Comparison of ENCODE assay signal across 19 cellular contexts in genomic region chr15:69080958-69081248, GRCh38.
DNase-seq lines count a peak whose midpoint lies in the region; ATAC-seq and TF ChIP-seq lines count a peak whose summit lies in the region.
"Had no signal": no experiment of that assay in that cellular context is flagged by ENCODE, and none has a peak within 500 bp of the region (broad histone marks: within the 10 kb centered on the region; RNA-seq: fewer than 3 reads in every experiment).

No MANE protein-coding gene starts in this region.

- 30 to 32% methylated on average over 2 of the region's 2 CpGs for WGBS in aorta, 2 donors

- TF ChIP-seq CTCF in Caco-2 (IDR thresholded peaks at IDR 0.05; ENCODE audit: insufficient read depth in 1 of 2, low read depth in 1 of 2, low read length in 1 of 2, severe bottlenecking in 1 of 2, unreplicated experiment in 1 of 2) (no peak), left lung (IDR thresholded peaks at IDR 0.05) (no peak), gastrocnemius medialis (IDR thresholded peaks at IDR 0.05 in 4 of 5, conservative IDR thresholded peaks at IDR 0.05 in 1 of 5) (no peak)

- intact Hi-C loops in Caco-2 (cut with micrococcal nuclease; ENCODE audit: unreplicated experiment) = no loop called here
- intact Hi-C loops in left lung (cut with DNase I) = no loop called here
- intact Hi-C loops in gastrocnemius medialis (cut with DNase I; ENCODE audit: low total_unique reads) = loop anchor here (5.0 kb wide), 1 partner anchor 81 kb away; the partner anchor contains the start of gene GLCE
- intact Hi-C loops in aorta (cut with DNase I) = loop anchor here in 1 of 2 donors (5.0 kb wide), 1 partner anchor 44 kb away; no protein-coding TSS in a partner anchor

- peak overlapping the region; percentile 57 to 73 for H3K27ac ChIP-seq in left lung
- H3K27ac ChIP-seq in gastrocnemius medialis = peak overlapping the region; percentile 63 to 74 (median 69)
- H3K27ac ChIP-seq in aorta (ENCODE audit: low read depth in 1 of 2, low read length in 2 of 2) = no peak overlapping the region

- no peaks in the 10 kb centered on the region for H3K36me3 Mint-ChIP-seq in Caco-2 (ENCODE audit: insufficient read depth, unreplicated experiment)
- no peaks in the 10 kb centered on the region for H3K36me3 Mint-ChIP-seq in T-helper 17 cell (ENCODE audit: low read depth)
- no peaks in the 10 kb centered on the region for H3K36me3 Mint-ChIP-seq in stimulated activated effector memory CD8-positive, alpha-beta T cell treated with anti-CD3 and anti-CD28 coated beads, Interleukin-12 subunit alpha, Interleukin-12 subunit beta, amount 100 ng/mL, for 72 hours
- H3K36me3 Mint-ChIP-seq: activated naive CD8-positive, alpha-beta T cell; naive B cell had no signal

- H3K36me3 ChIP-seq in Caco-2 (ENCODE audit: control insufficient read depth, insufficient read depth, low read length) (no peaks in the 10 kb centered on the region), left lung (no peaks in the 10 kb centered on the region), gastrocnemius medialis (no peaks in the 10 kb centered on the region), aorta (ENCODE audit: control insufficient read depth in 1 of 2, insufficient read depth in 2 of 2, low read length in 1 of 2) (no peaks in the 10 kb centered on the region)
- H3K36me3 ChIP-seq: vagina had no signal

- CTCF ChIA-PET in Caco-2 (lab: Charles Lee) = no interaction called here

- H3K27me3 Mint-ChIP-seq in Caco-2 (ENCODE audit: insufficient read depth, unreplicated experiment) = peaks cover 9% of the 10 kb centered on the region
- peaks cover 17% of the 10 kb centered on the region for H3K27me3 Mint-ChIP-seq in T-helper 17 cell

- no peak overlapping the region for H3K4me3 Mint-ChIP-seq in Caco-2 (ENCODE audit: unreplicated experiment)
- H3K4me3 Mint-ChIP-seq in T-helper 17 cell = no peak overlapping the region
- no peak overlapping the region for H3K4me3 Mint-ChIP-seq in stimulated activated effector memory CD8-positive, alpha-beta T cell treated with anti-CD3 and anti-CD28 coated beads, Interleukin-12 subunit alpha, Interleukin-12 subunit beta, amount 100 ng/mL, for 72 hours
- H3K4me3 Mint-ChIP-seq: activated CD8-positive, alpha-beta T cell treated with anti-CD3 and anti-CD28 coated beads for 36 hours; activated naive CD8-positive, alpha-beta T cell; activated T-cell treated with anti-CD3 and anti-CD28 coated beads, Interleukin-2, amount 50 U/mL, for 4 hours; dendritic cell treated with granulocyte-macrophage colony-stimulating factor and Interleukin-4, amounts not matched to agents 40 ng/mL and 50 ng/mL, for 4 days; naive B cell; stimulated activated naive CD8-positive, alpha-beta T cell treated with anti-CD3 and anti-CD28 coated beads, Interleukin-15, Interleukin-2, amounts not matched to agents 100 ng/mL and 50 ng/mL, for 24 hours had no signal

- H3K4me1 Mint-ChIP-seq in Caco-2 (ENCODE audit: low read depth, unreplicated experiment) = no peaks in the 10 kb centered on the region
- peaks cover 18% of the 10 kb centered on the region for H3K4me1 Mint-ChIP-seq in T-helper 17 cell
- H3K4me1 Mint-ChIP-seq in stimulated activated effector memory CD8-positive, alpha-beta T cell treated with anti-CD3 and anti-CD28 coated beads, Interleukin-12 subunit alpha, Interleukin-12 subunit beta, amount 100 ng/mL, for 72 hours = peaks cover 6% of the 10 kb centered on the region
- H3K4me1 Mint-ChIP-seq: naive B cell had no signal

- H3K9me3 ChIP-seq in Caco-2 (no peaks in the 10 kb centered on the region), T-helper 17 cell (ENCODE audit: control insufficient read depth, low read length, poor library complexity, severe bottlenecking) (no peaks in the 10 kb centered on the region), left lung (no peaks in the 10 kb centered on the region), gastrocnemius medialis (no peaks in the 10 kb centered on the region), aorta (ENCODE audit: control insufficient read depth, low read length) (no peaks in the 10 kb centered on the region)
- H3K9me3 ChIP-seq: vagina had no signal

- no peak for ATAC-seq in T-helper 17 cell
- no peak for ATAC-seq in left lung
- ATAC-seq in gastrocnemius medialis = no peak
- ATAC-seq in aorta (ENCODE audit: low FRiP score) = no peak
- no peak for ATAC-seq in stimulated activated effector memory CD8-positive, alpha-beta T cell treated with anti-CD3 and anti-CD28 coated beads, Interleukin-12 subunit alpha, Interleukin-12 subunit beta, amount 100 ng/mL, for 72 hours
- ATAC-seq in HG02571 (IDR thresholded peaks at IDR 0.05; ENCODE audit: unreplicated experiment) = no peak
- ATAC-seq: activated CD8-positive, alpha-beta T cell treated with anti-CD3 and anti-CD28 coated beads for 36 hours; activated T-cell treated with anti-CD3 and anti-CD28 coated beads, Interleukin-2, amount 50 U/mL, for 4 hours had no signal

- POLR2A ChIA-PET in Caco-2 (lab: Charles Lee) = no interaction called here

- H3K27me3 ChIP-seq in Caco-2 (replicated peaks; ENCODE audit: control insufficient read depth, insufficient read depth, low read length) = no peaks in the 10 kb centered on the region
- H3K27me3 ChIP-seq in left lung = no peaks in the 10 kb centered on the region
- no peaks in the 10 kb centered on the region for H3K27me3 ChIP-seq in gastrocnemius medialis
- H3K27me3 ChIP-seq in aorta (ENCODE audit: control insufficient read depth in 1 of 2, insufficient read depth in 2 of 2, low read length in 1 of 2) = no peaks in the 10 kb centered on the region
- H3K27me3 ChIP-seq: vagina had no signal

- TF ChIP-seq POLR2A in gastrocnemius medialis (IDR thresholded peaks at IDR 0.05) = no peak

- peak overlapping the region; percentile 7 for H3K27ac Mint-ChIP-seq in Caco-2 (ENCODE audit: unreplicated experiment)
- H3K27ac Mint-ChIP-seq in T-helper 17 cell = peak overlapping the region; percentile 44
- no peak overlapping the region for H3K27ac Mint-ChIP-seq in stimulated activated effector memory CD8-positive, alpha-beta T cell treated with anti-CD3 and anti-CD28 coated beads, Interleukin-12 subunit alpha, Interleukin-12 subunit beta, amount 100 ng/mL, for 72 hours
- H3K27ac Mint-ChIP-seq: activated CD8-positive, alpha-beta T cell treated with anti-CD3 and anti-CD28 coated beads for 36 hours; activated naive CD8-positive, alpha-beta T cell; dendritic cell treated with granulocyte-macrophage colony-stimulating factor and Interleukin-4, amounts not matched to agents 40 ng/mL and 50 ng/mL, for 4 days; naive B cell; stimulated activated naive CD8-positive, alpha-beta T cell treated with anti-CD3 and anti-CD28 coated beads, Interleukin-15, Interleukin-2, amounts not matched to agents 100 ng/mL and 50 ng/mL, for 24 hours had no signal

- in situ Hi-C loops in gastrocnemius medialis (cut with MboI; ENCODE audit: low sequenced_read_pairs in 4 of 4) = no loop called here

- H3K4me1 ChIP-seq in Caco-2 (no peaks in the 10 kb centered on the region), left lung (peaks cover 3 to 21% of the 10 kb centered on the region in 2 donors), gastrocnemius medialis (peaks cover 28 to 41% of the 10 kb centered on the region in 2 donors), aorta (ENCODE audit: control insufficient read depth in 1 of 2, insufficient read depth in 2 of 2, low read length in 2 of 2) (no peaks in the 10 kb centered on the region)

- DNase-seq in Caco-2 (no peak), T-helper 17 cell (no peak), left lung (no peak), gastrocnemius medialis (no peak), aorta (no peak), NCI-H2107 (lab: John Stamatoyannopoulos, UW) (no peak)
- no peak for DNase-seq in stimulated activated effector memory CD8-positive, alpha-beta T cell treated with anti-CD3 and anti-CD28 coated beads, Interleukin-12 subunit alpha, Interleukin-12 subunit beta, amount 100 ng/mL, for 72 hours (ENCODE audit: low spot score in 2 of 2)
- DNase-seq: activated CD8-positive, alpha-beta T cell treated with anti-CD3 and anti-CD28 coated beads for 36 hours; activated T-cell treated with anti-CD3 and anti-CD28 coated beads, Interleukin-2, amount 50 U/mL, for 4 hours; naive B cell; NCI-H1048; NCI-H510A treated with DMSO at 0.1 percent for 48 hours; SIG-M5; T-helper 2 cell had no signal

- H3K4me3 ChIP-seq in Caco-2 (ENCODE audit: low read depth, low read length) (no peak overlapping the region), left lung (no peak overlapping the region), gastrocnemius medialis (no peak overlapping the region), aorta (ENCODE audit: low read length in 2 of 2) (no peak overlapping the region)
- H3K4me3 ChIP-seq: vagina had no signal

- no peaks in the 10 kb centered on the region for H3K9me3 Mint-ChIP-seq in Caco-2 (ENCODE audit: unreplicated experiment)
- no peaks in the 10 kb centered on the region for H3K9me3 Mint-ChIP-seq in stimulated activated effector memory CD8-positive, alpha-beta T cell treated with anti-CD3 and anti-CD28 coated beads, Interleukin-12 subunit alpha, Interleukin-12 subunit beta, amount 100 ng/mL, for 72 hours
- H3K9me3 Mint-ChIP-seq: activated CD8-positive, alpha-beta T cell treated with anti-CD3 and anti-CD28 coated beads for 36 hours; activated T-cell treated with anti-CD3 and anti-CD28 coated beads, Interleukin-2, amount 50 U/mL, for 4 hours; dendritic cell treated with granulocyte-macrophage colony-stimulating factor and Interleukin-4, amounts not matched to agents 40 ng/mL and 50 ng/mL, for 4 days; stimulated activated naive CD8-positive, alpha-beta T cell treated with anti-CD3 and anti-CD28 coated beads, Interleukin-15, Interleukin-2, amounts not matched to agents 100 ng/mL and 50 ng/mL, for 24 hours had no signal

- BruUV-seq in Caco-2 (replicated peaks; lab: Mats Ljungman, UMichigan) = no TSS peak

Comparison
In these comparisons a context has a peak if more than half of its experiments do, and no peak if none do; other contexts are left out.
1. H3K27ac ChIP-seq: peak in left lung (2 of 2) and gastrocnemius medialis (4 of 4); none in aorta (0 of 2).